In genomic region chr9:121204121-121204520, GRCh38 we compare ENCODE assay signal across 25 cellular contexts.
"Had no signal": no experiment of that assay in that cellular context is flagged by ENCODE, and none has a peak within 500 bp of the region (broad histone marks: within the 10 kb centered on the region; RNA-seq: fewer than 3 reads in every experiment).

No MANE protein-coding gene starts in this region.

- H2AFZ ChIP-seq: hepatocyte, parathyroid adenoma had no signal

- H3K27me3 ChIP-seq: dorsolateral prefrontal cortex, hepatocyte, spleen, tibial artery, upper lobe of left lung, uterus had no signal

- H3K36me3 ChIP-seq: left ventricle myocardium inferior, lower lobe of right lung, spleen, tibial artery, upper lobe of left lung, uterus had no signal

- H3K9me3 Mint-ChIP-seq: memory B cell; mesothelial cell of epicardium; natural killer cell; stimulated activated memory B cell treated with anti-CD40 and anti-IgM and Interleukin-4, amounts not matched to agents 10 μg/mL and 1 μg/mL and 100 μg/mL, for 72 hours; stimulated activated naive CD8-positive, alpha-beta T cell treated with anti-CD3 and anti-CD28 coated beads, Interleukin-15, Interleukin-2, amounts not matched to agents 100 ng/mL and 50 ng/mL, for 24 hours had no signal

- DNase-seq: dorsolateral prefrontal cortex; effector CD8-positive, alpha-beta T cell; foreskin melanocyte; head of caudate nucleus; kidney; left cardiac atrium; left ventricle myocardium inferior; lower lobe of right lung; natural killer cell; psoas muscle; retina; spleen; stimulated activated CD4-positive, alpha-beta T cell treated with anti-CD3 and anti-CD28 coated beads, Interleukin-15, amount 100 ng/mL, for 24 hours; stimulated activated CD4-positive, alpha-beta T cell treated with anti-CD3 and anti-CD28 coated beads, Interleukin-1b, Interleukin-23, amount 100 ng/mL, for 48 hours; stimulated activated CD4-positive, alpha-beta T cell treated with anti-CD3 and anti-CD28 coated beads, Interleukin-4, amount 100 ng/mL, for 24 hours; tibial artery; upper lobe of left lung; uterus had no signal

- H3K4me3 ChIP-seq: dorsolateral prefrontal cortex, hepatocyte, left ventricle myocardium inferior, lower lobe of right lung, psoas muscle, spleen, tibial artery, upper lobe of left lung, uterus had no signal

- H3K4me2 ChIP-seq: hepatocyte had no signal

- FAIRE-seq: kidney had no signal

- H3K9ac ChIP-seq: parathyroid adenoma had no signal

- H3K36me3 Mint-ChIP-seq: memory B cell; mesothelial cell of epicardium; natural killer cell; stimulated activated memory B cell treated with anti-CD40 and anti-IgM and Interleukin-4, amounts not matched to agents 10 μg/mL and 1 μg/mL and 100 μg/mL, for 72 hours had no signal

- H3K27ac ChIP-seq: dorsolateral prefrontal cortex, hepatocyte, left ventricle myocardium inferior, lower lobe of right lung, parathyroid adenoma, psoas muscle, spleen, tibial artery, upper lobe of left lung, uterus had no signal

- H3K27ac Mint-ChIP-seq: memory B cell; mesothelial cell of epicardium; natural killer cell; stimulated activated naive CD8-positive, alpha-beta T cell treated with anti-CD3 and anti-CD28 coated beads, Interleukin-15, Interleukin-2, amounts not matched to agents 100 ng/mL and 50 ng/mL, for 24 hours had no signal

- H3K4me3 Mint-ChIP-seq: memory B cell, mesothelial cell of epicardium, natural killer cell had no signal

- H3K4me1 ChIP-seq: parathyroid adenoma, uterus had no signal

- ATAC-seq: left cardiac atrium; lower lobe of right lung; natural killer cell; psoas muscle; sciatic nerve; stimulated activated memory B cell treated with anti-CD40 and anti-IgM and Interleukin-4, amounts not matched to agents 10 μg/mL and 1 μg/mL and 100 μg/mL, for 72 hours had no signal

- H3K9me3 ChIP-seq: left ventricle myocardium inferior, lower lobe of right lung, psoas muscle, spleen, tibial artery, upper lobe of left lung, uterus had no signal

- H3K27me3 Mint-ChIP-seq: memory B cell; stimulated activated memory B cell treated with anti-CD40 and anti-IgM and Interleukin-4, amounts not matched to agents 10 μg/mL and 1 μg/mL and 100 μg/mL, for 72 hours; stimulated activated naive CD8-positive, alpha-beta T cell treated with anti-CD3 and anti-CD28 coated beads, Interleukin-15, Interleukin-2, amounts not matched to agents 100 ng/mL and 50 ng/mL, for 24 hours had no signal
